14 cellular contexts compared by ENCODE assay signal in the genomic region with DNA sequence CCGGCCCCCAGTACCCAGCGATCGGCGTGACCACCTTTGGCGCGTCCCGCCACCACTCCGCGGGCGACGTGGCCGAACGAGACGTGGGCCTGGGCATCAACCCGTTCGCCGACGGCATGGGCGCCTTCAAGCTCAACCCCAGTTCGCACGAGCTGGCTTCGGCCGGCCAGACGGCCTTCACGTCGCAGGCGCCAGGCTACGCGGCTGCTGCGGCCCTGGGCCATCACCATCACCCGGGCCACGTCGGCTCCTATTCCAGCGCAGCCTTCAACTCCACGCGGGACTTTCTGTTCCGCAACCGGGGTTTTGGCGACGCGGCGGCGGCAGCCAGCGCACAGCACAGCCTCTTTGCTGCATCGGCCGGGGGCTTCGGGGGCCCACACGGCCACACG. TPM values are rescaled to one million over a fixed set of nuclear protein-coding genes. Genes with fewer than 3 reads are reported as not detected.
DNase-seq lines count a peak whose midpoint lies in the region; ATAC-seq and TF ChIP-seq lines count a peak whose summit lies in the region.
"Had no signal": no experiment of that assay in that cellular context is flagged by ENCODE, and none has a peak within 500 bp of the region (broad histone marks: within the 10 kb centered on the region; RNA-seq: fewer than 3 reads in every experiment).

No MANE protein-coding gene starts in this region.

- DNase-seq in heart left ventricle (no peak), cardiac septum (ENCODE audit: low spot score) (no peak), coronary artery (ENCODE audit: low spot score) (no peak), vagina (ENCODE audit: extremely low spot score in 2 of 2) (peak; percentile 42 to 52), NCI-H187 (lab: John Stamatoyannopoulos, UW) (no peak), T-helper 1 cell (no peak)
- no peak for DNase-seq in activated CD8-positive, alpha-beta memory T cell treated with anti-CD3 and anti-CD28 coated beads for 24 hours
- DNase-seq: activated T-cell treated with anti-CD3 and anti-CD28 coated beads, Interleukin-2, amount 50 U/mL, for 1 hour; NCI-H1930; stimulated activated naive CD8-positive, alpha-beta T cell treated with anti-CD3 and anti-CD28 coated beads, Interleukin-15, Interleukin-2, amounts not matched to agents 100 U/mL and 50 U/mL, for 24 hours had no signal

- WGBS in heart left ventricle, 4 donors: 1 to 4% (median 2%) methylated on average over 22 to 49 of the region's 49 CpGs

- H3K9me3 ChIP-seq in heart left ventricle: peaks cover 0 to 7% (median 0%) of the 10 kb centered on the region in 12 donors
- H3K9me3 ChIP-seq in vagina: no peaks in the 10 kb centered on the region

- H3K36me3 Mint-ChIP-seq in nephron (ENCODE audit: low read depth): peaks cover 33% of the 10 kb centered on the region

- H3K4me1 ChIP-seq in heart left ventricle (peaks cover 0 to 48% (median 24%) of the 10 kb centered on the region in 12 donors), vagina (peaks cover 35% of the 10 kb centered on the region)

- H3K9me3 Mint-ChIP-seq in nephron: no peaks in the 10 kb centered on the region

- peaks cover 97% of the 10 kb centered on the region for H3K27me3 Mint-ChIP-seq in nephron (ENCODE audit: low read depth)

- TF ChIP-seq CTCF in heart left ventricle (IDR thresholded peaks at IDR 0.05) (no peak), coronary artery (IDR thresholded peaks at IDR 0.05) (no peak), nephron (IDR thresholded peaks at IDR 0.05; ENCODE audit: unreplicated experiment in 3 of 3) (no peak), vagina (IDR thresholded peaks at IDR 0.05) (no peak)

- H3K27ac ChIP-seq in heart left ventricle (no peak overlapping the region), coronary artery (no peak overlapping the region), vagina (no peak overlapping the region)

- ATAC-seq in heart left ventricle: no peak
- ATAC-seq: stimulated activated naive CD8-positive, alpha-beta T cell treated with anti-CD3 and anti-CD28 coated beads, Interleukin-15, Interleukin-2, amounts not matched to agents 100 U/mL and 50 U/mL, for 24 hours had no signal

- H3K27me3 ChIP-seq in heart left ventricle (peaks cover 92 to 100% (median 98%) of the 10 kb centered on the region in 9 donors), vagina (peaks cover 39% of the 10 kb centered on the region)

- intact Hi-C loops in heart left ventricle (cut with DNase I): loop anchor here in 1 of 10 donors (10.0 kb wide), 1 partner anchor 45 kb away; no protein-coding TSS in a partner anchor
- intact Hi-C loops in cardiac septum (cut with DNase I): no loop called here
- intact Hi-C loops in vagina (cut with DNase I): no loop called here

- H3K36me3 ChIP-seq in heart left ventricle (no peaks in the 10 kb centered on the region), vagina (no peaks in the 10 kb centered on the region)

- H3K4me3 Mint-ChIP-seq in nephron: peak overlapping the region; percentile 78 to 94 (median 87)

- H3K4me1 Mint-ChIP-seq in nephron: peaks cover 33% of the 10 kb centered on the region

- no peak overlapping the region for H3K27ac Mint-ChIP-seq in nephron

- TF ChIP-seq POLR2A in heart left ventricle (IDR thresholded peaks at IDR 0.05) (no peak), vagina (IDR thresholded peaks at IDR 0.05) (no peak)

- H3K4me3 ChIP-seq in heart left ventricle: peak overlapping the region in 11 of 12 donors; percentile 9 to 42 (median 31)
- H3K4me3 ChIP-seq in coronary artery: peak overlapping the region; percentile 65
- peak overlapping the region; percentile 23 to 44 for H3K4me3 ChIP-seq in vagina

RNA-seq across cellular contexts. Expression of gene ZIC1, which starts 1.0 kb away (rescaled TPM):
- total RNA-seq in heart left ventricle (under 1 TPM in 1 of 9 donors, not detected in 8; 0.42 TPM), cardiac septum (not detected), vagina (not detected)
- polyA plus RNA-seq in heart left ventricle: not detected
- total RNA-seq: fibroblast of villous mesenchyme, HT-29, mononuclear cell had no signal

RNA-seq across cellular contexts. Expression of gene ZIC4, which starts 3.8 kb away (rescaled TPM):
- total RNA-seq in heart left ventricle: not detected
- not detected for polyA plus RNA-seq in heart left ventricle
- not detected for total RNA-seq in cardiac septum
- total RNA-seq in vagina: not detected
- total RNA-seq: fibroblast of villous mesenchyme, HT-29, mononuclear cell had no signal

Comparison
In these comparisons a context has a peak if more than half of its experiments do, and no peak if none do; other contexts are left out.
1. DNase-seq: peak in vagina (2 of 2); none in heart left ventricle (0 of 5), cardiac septum (single experiment), coronary artery (single experiment), NCI-H187 (0 of 2), T-helper 1 cell (0 of 5) and activated CD8-positive, alpha-beta memory T cell treated with anti-CD3 and anti-CD28 coated beads for 24 hours (single experiment).
2. Peak in every context shown above with its lines, with median percentiles within 50 percentile points of each other: H3K4me3 ChIP-seq.